ENCODE assay signal across 15 cellular contexts in the genomic region with DNA sequence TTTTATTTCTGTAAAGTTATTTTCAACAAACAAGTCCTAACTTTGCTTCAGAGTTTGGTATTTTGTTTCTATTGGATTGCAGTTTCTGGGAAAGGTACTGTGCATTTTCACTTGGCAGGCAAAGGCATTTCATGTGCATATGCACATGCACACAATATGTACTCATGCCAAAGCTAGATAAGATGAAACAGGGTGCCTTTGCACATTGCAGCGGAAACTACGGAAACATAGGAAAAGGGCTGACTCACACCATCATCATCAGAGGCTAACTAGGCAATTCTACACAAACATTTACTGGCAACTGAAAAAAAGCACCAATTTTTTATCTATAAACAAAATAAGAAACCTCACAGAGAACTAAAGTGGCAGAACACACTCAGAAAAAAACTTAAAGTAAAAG.
DNase-seq lines count a peak whose midpoint lies in the region; ATAC-seq and TF ChIP-seq lines count a peak whose summit lies in the region.
"Had no signal": no experiment of that assay in that cellular context is flagged by ENCODE, and none has a peak within 500 bp of the region (broad histone marks: within the 10 kb centered on the region; RNA-seq: fewer than 3 reads in every experiment).

No MANE protein-coding gene starts in this region.

- peaks cover 14% of the 10 kb centered on the region for H3K4me1 ChIP-seq in SJSA1 (replicated peaks)

- no peak for ATAC-seq in naive thymus-derived CD8-positive, alpha-beta T cell

- POLR2A ChIA-PET in naive thymus-derived CD8-positive, alpha-beta T cell (lab: Charles Lee): no interaction called here

- peak; percentile 60 for DNase-seq in GM03348 (ENCODE audit: low spot score)
- DNase-seq in SJSA1 (ENCODE audit: low read depth in 1 of 2, low spot score in 2 of 2): peak; percentile 57 to 63
- DNase-seq in epithelial cell of esophagus (ENCODE audit: low read depth): peak; percentile 81
- peak; percentile 99 for DNase-seq in pulmonary artery endothelial cell (ENCODE audit: low read depth, low spot score)
- DNase-seq in DMS79 (lab: John Stamatoyannopoulos, UW): no peak
- no peak for DNase-seq in naive thymus-derived CD8-positive, alpha-beta T cell
- DNase-seq in NCI-H128 (lab: John Stamatoyannopoulos, UW; ENCODE audit: unreplicated experiment): no peak
- DNase-seq in NCI-H1092 treated with DMSO at 0.1 percent for 48 hours (lab: John Stamatoyannopoulos, UW): no peak
- DNase-seq: activated effector memory CD4-positive, alpha-beta T cell treated with anti-CD3 and anti-CD28 coated beads, Interleukin-2, amount 50 U/mL, for 16 hours; DMS 273 treated with DMSO at 0.1 percent for 48 hours; MV-4-11; NCI-H69; small intestine had no signal

- H3K9me3 Mint-ChIP-seq in naive thymus-derived CD8-positive, alpha-beta T cell: peaks cover 0 to 4% (median 0%) of the 10 kb centered on the region in 9 donors

- no peaks in the 10 kb centered on the region for H3K36me3 Mint-ChIP-seq in naive thymus-derived CD8-positive, alpha-beta T cell

- H3K4me3 ChIP-seq in SJSA1: no peak overlapping the region
- no peak overlapping the region for H3K4me3 ChIP-seq in epithelial cell of esophagus (ENCODE audit: low read length)
- H3K4me3 ChIP-seq: dorsolateral prefrontal cortex had no signal

- H3K9me3 ChIP-seq in SJSA1 (replicated peaks): no peaks in the 10 kb centered on the region

- no peak for TF ChIP-seq CTCF in epithelial cell of esophagus (IDR thresholded peaks at IDR 0.05; ENCODE audit: insufficient read depth, low read depth, low read length, missing control alignments)

- H3K36me3 ChIP-seq in SJSA1: no peaks in the 10 kb centered on the region

- no peaks in the 10 kb centered on the region for H3K4me1 Mint-ChIP-seq in naive thymus-derived CD8-positive, alpha-beta T cell

- no peak overlapping the region for H3K27ac Mint-ChIP-seq in naive thymus-derived CD8-positive, alpha-beta T cell
- H3K27ac Mint-ChIP-seq: type B pancreatic cell had no signal

- peak overlapping the region; percentile 78 for H3K27ac ChIP-seq in SJSA1
- H3K27ac ChIP-seq: dorsolateral prefrontal cortex had no signal

- no peak overlapping the region for H3K4me3 Mint-ChIP-seq in naive thymus-derived CD8-positive, alpha-beta T cell
- H3K4me3 Mint-ChIP-seq: type B pancreatic cell had no signal

- peaks cover 1 to 14% (median 6%) of the 10 kb centered on the region in 5 donors for H3K27me3 Mint-ChIP-seq in naive thymus-derived CD8-positive, alpha-beta T cell
- H3K27me3 Mint-ChIP-seq: type B pancreatic cell had no signal

- H3K27me3 ChIP-seq in SJSA1 (replicated peaks): no peaks in the 10 kb centered on the region
- H3K27me3 ChIP-seq: dorsolateral prefrontal cortex had no signal

Comparison
In these comparisons a context has a peak if more than half of its experiments do, and no peak if none do; other contexts are left out.
1. DNase-seq: peak in GM03348 (single experiment), SJSA1 (2 of 2), epithelial cell of esophagus (single experiment) and pulmonary artery endothelial cell (single experiment); none in DMS79 (single experiment), naive thymus-derived CD8-positive, alpha-beta T cell (0 of 10), NCI-H128 (single experiment) and NCI-H1092 treated with DMSO at 0.1 percent for 48 hours (single experiment).